In genomic region chr11:61077936-61078335, GRCh38 we compare ENCODE assay signal across 24 cellular contexts. TPM values are rescaled to one million over a fixed set of nuclear protein-coding genes. Genes with fewer than 3 reads are reported as not detected.
A peak's percentile ranks its signal among the peaks of the same experiment; 100 is the strongest.
DNase-seq lines count a peak whose midpoint lies in the region; ATAC-seq, FAIRE-seq and TF ChIP-seq lines count a peak whose summit lies in the region.
"Had no signal": no experiment of that assay in that cellular context is flagged by ENCODE, and none has a peak within 500 bp of the region (broad histone marks: within the 10 kb centered on the region; RNA-seq: fewer than 3 reads in every experiment).

No MANE protein-coding gene starts in this region.

- H3F3A ChIP-seq in neural progenitor cell (ENCODE audit: low read depth): no peaks in the 10 kb centered on the region

- no peak for TF ChIP-seq CTCF in neural progenitor cell (IDR thresholded peaks at IDR 0.05)

- H3K27ac Mint-ChIP-seq in activated T-cell treated with anti-CD3 and anti-CD28 coated beads, Interleukin-2, amount 50 U/mL, for 24 hours: peak overlapping the region; percentile 98
- H3K27ac Mint-ChIP-seq in activated T-helper 17 cell treated with anti-CD3 and anti-CD28 coated beads, Interleukin-2, amount 50 U/mL, for 72 hours: peak overlapping the region; percentile 94
- peak overlapping the region; percentile 35 for H3K27ac Mint-ChIP-seq in neural progenitor cell

- FAIRE-seq in GM12891 (lab: Jason Lieb, UNC): peak; percentile 26
- FAIRE-seq: G401.6 had no signal

- peaks cover 94% of the 10 kb centered on the region for H3K4me1 Mint-ChIP-seq in activated T-cell treated with anti-CD3 and anti-CD28 coated beads, Interleukin-2, amount 50 U/mL, for 24 hours (ENCODE audit: low read depth)
- H3K4me1 Mint-ChIP-seq in activated T-helper 17 cell treated with anti-CD3 and anti-CD28 coated beads, Interleukin-2, amount 50 U/mL, for 72 hours: peaks cover 43% of the 10 kb centered on the region
- peaks cover 23% of the 10 kb centered on the region for H3K4me1 Mint-ChIP-seq in neural progenitor cell

- peaks cover 84% of the 10 kb centered on the region for H3K36me3 Mint-ChIP-seq in activated T-cell treated with anti-CD3 and anti-CD28 coated beads, Interleukin-2, amount 50 U/mL, for 24 hours (ENCODE audit: low read depth)
- H3K36me3 Mint-ChIP-seq in activated T-helper 17 cell treated with anti-CD3 and anti-CD28 coated beads, Interleukin-2, amount 50 U/mL, for 72 hours (ENCODE audit: low read depth): peaks cover 100% of the 10 kb centered on the region
- H3K36me3 Mint-ChIP-seq in neural progenitor cell: no peaks in the 10 kb centered on the region

- no peak overlapping the region for H3K4me3 ChIP-seq in neural progenitor cell
- H3K4me3 ChIP-seq: Peyer's patch had no signal

- H3K9ac ChIP-seq in neural progenitor cell: no peak overlapping the region

- H3K9me3 ChIP-seq in neural progenitor cell (ENCODE audit: low read depth): peaks cover 3% of the 10 kb centered on the region
- H3K9me3 ChIP-seq: Peyer's patch had no signal

- H3K36me3 ChIP-seq in neural progenitor cell: no peaks in the 10 kb centered on the region
- H3K36me3 ChIP-seq: Peyer's patch had no signal

- H3K4me3 Mint-ChIP-seq in activated T-cell treated with anti-CD3 and anti-CD28 coated beads, Interleukin-2, amount 50 U/mL, for 24 hours: peak overlapping the region; percentile 77
- peak overlapping the region; percentile 80 for H3K4me3 Mint-ChIP-seq in activated T-helper 17 cell treated with anti-CD3 and anti-CD28 coated beads, Interleukin-2, amount 50 U/mL, for 72 hours
- H3K4me3 Mint-ChIP-seq in neural progenitor cell: peak overlapping the region; percentile 27

- no peak for TF ChIP-seq POLR2A in GM12891 (IDR thresholded peaks at IDR 0.05; ENCODE audit: low read depth, low read length)

- no peaks in the 10 kb centered on the region for H3K27me3 Mint-ChIP-seq in activated T-cell treated with anti-CD3 and anti-CD28 coated beads, Interleukin-2, amount 50 U/mL, for 24 hours
- H3K27me3 Mint-ChIP-seq in activated T-helper 17 cell treated with anti-CD3 and anti-CD28 coated beads, Interleukin-2, amount 50 U/mL, for 72 hours: no peaks in the 10 kb centered on the region
- peaks cover 9% of the 10 kb centered on the region for H3K27me3 Mint-ChIP-seq in neural progenitor cell (ENCODE audit: insufficient read depth, low read depth)

- H3K4me2 ChIP-seq in neural progenitor cell: no peak overlapping the region

- no peak for DNase-seq in activated T-cell treated with anti-CD3 and anti-CD28 coated beads, Interleukin-2, amount 50 U/mL, for 24 hours
- no peak for DNase-seq in activated T-cell treated with anti-CD3 and anti-CD28 coated beads, Interleukin-2, amount 50 U/mL, for 1 hour
- DNase-seq in GM12891 (ENCODE audit: insufficient read length, low spot score) (no peak), neural progenitor cell (ENCODE audit: low spot score) (no peak), NCI-H1092 treated with DMSO at 0.1 percent for 48 hours (lab: John Stamatoyannopoulos, UW) (no peak), NCI-H526 (lab: John Stamatoyannopoulos, UW) (no peak), NCI-H2029 treated with DMSO at 0.1 percent for 48 hours (lab: John Stamatoyannopoulos, UW) (no peak)
- DNase-seq: activated gamma-delta T cell treated with Interleukin-2 at 50 U/mL for 16 hours; C1 segment of cervical spinal cord; effector CD4-positive, alpha-beta T cell; erythroblast; foreskin fibroblast; H7; mesenchymal stem cell; NCI-H1105 treated with DMSO at 0.1 percent for 48 hours had no signal

- no peak overlapping the region for H2AFZ ChIP-seq in neural progenitor cell (replicated peaks)

- ATAC-seq in activated T-helper 17 cell treated with anti-CD3 and anti-CD28 coated beads, Interleukin-2, amount 50 U/mL, for 72 hours (replicated peaks): peak; percentile 52

- H4K20me1 ChIP-seq in neural progenitor cell (ENCODE audit: low read depth): no peaks in the 10 kb centered on the region

- no peaks in the 10 kb centered on the region for H3K79me2 ChIP-seq in neural progenitor cell (ENCODE audit: low read depth)

- H3K9me3 Mint-ChIP-seq in activated T-cell treated with anti-CD3 and anti-CD28 coated beads, Interleukin-2, amount 50 U/mL, for 24 hours: no peaks in the 10 kb centered on the region
- no peaks in the 10 kb centered on the region for H3K9me3 Mint-ChIP-seq in activated T-helper 17 cell treated with anti-CD3 and anti-CD28 coated beads, Interleukin-2, amount 50 U/mL, for 72 hours
- H3K9me3 Mint-ChIP-seq in neural progenitor cell: no peaks in the 10 kb centered on the region

- no peak overlapping the region for H3K27ac ChIP-seq in neural progenitor cell
- H3K27ac ChIP-seq: HL-60, VCaP had no signal

- no peaks in the 10 kb centered on the region for H3K27me3 ChIP-seq in neural progenitor cell
- H3K27me3 ChIP-seq: Peyer's patch had no signal

- H3K4me1 ChIP-seq in neural progenitor cell: peaks cover 7% of the 10 kb centered on the region
- H3K4me1 ChIP-seq: Peyer's patch had no signal

TF ChIP-seq in GM12891, 5 proteins besides CTCF, POLR2A, EP300 and RAD21:
- no peak for TF ChIP-seq SPI1 (IDR thresholded peaks at IDR 0.05; ENCODE audit: low read depth, low read length)
- no peak for TF ChIP-seq POLR2AphosphoS5 (IDR thresholded peaks at IDR 0.05; ENCODE audit: low read depth, low read length)
- TF ChIP-seq TAF1 (IDR thresholded peaks at IDR 0.05; ENCODE audit: low read depth, low read length): no peak
- no peak for TF ChIP-seq PAX5 (IDR thresholded peaks at IDR 0.05; ENCODE audit: insufficient read depth, low read length, severe bottlenecking)
- TF ChIP-seq POU2F2 (IDR thresholded peaks at IDR 0.05; ENCODE audit: low read depth, low read length): no peak

RNA-seq across cellular contexts. Expression of gene CD5, which starts 24.4 kb away (rescaled TPM):
- polyA plus RNA-seq in GM12891 (2012; ENCODE audit: low read depth, missing spikeins): 0.21 TPM
- total RNA-seq in activated T-helper 17 cell treated with anti-CD3 and anti-CD28 coated beads, Interleukin-2, amount 50 U/mL, for 72 hours: 100 to 1,000 TPM; 231 to 476 TPM
- not detected in 2 replicates for total RNA-seq in neural progenitor cell (ENCODE audit: low replicate concordance)
- total RNA-seq: chondrocyte, H7, NCI-H460, osteocyte, urinary bladder had no signal

Comparison
In these comparisons a context has a peak if more than half of its experiments do, and no peak if none do; other contexts are left out.
1. H3K27ac Mint-ChIP-seq: peak in every context shown above with its lines; median percentile 98 in activated T-cell treated with anti-CD3 and anti-CD28 coated beads, Interleukin-2, amount 50 U/mL, for 24 hours; 94 in activated T-helper 17 cell treated with anti-CD3 and anti-CD28 coated beads, Interleukin-2, amount 50 U/mL, for 72 hours; 35 in neural progenitor cell.
2. H3K4me3 Mint-ChIP-seq: peak in every context shown above with its lines; median percentile 80 in activated T-helper 17 cell treated with anti-CD3 and anti-CD28 coated beads, Interleukin-2, amount 50 U/mL, for 72 hours; 77 in activated T-cell treated with anti-CD3 and anti-CD28 coated beads, Interleukin-2, amount 50 U/mL, for 24 hours; 27 in neural progenitor cell.
3. RNA of gene CD5, which starts 24.4 kb away (total RNA-seq): 231 to 476 TPM in activated T-helper 17 cell treated with anti-CD3 and anti-CD28 coated beads, Interleukin-2, amount 50 U/mL, for 72 hours; not detected in neural progenitor cell; every median in the first group is over 100 times any median in the second.